Comparison of ENCODE assay signal across 8 cellular contexts in genomic region chr2:42975358-42975717, GRCh38.
DNase-seq lines count a peak whose midpoint lies in the region; ATAC-seq, FAIRE-seq and TF ChIP-seq lines count a peak whose summit lies in the region.

No MANE protein-coding gene starts in this region.

- H4K20me1 ChIP-seq in PC-3 (ENCODE audit: low read length) = no peaks in the 10 kb centered on the region

- TF ChIP-seq EP300 in A549 (IDR thresholded peaks at IDR 0.05) = no peak

- H3K9me3 ChIP-seq in A549 (no peaks in the 10 kb centered on the region), PC-3 (ENCODE audit: low read length) (no peaks in the 10 kb centered on the region), esophagus squamous epithelium (no peaks in the 10 kb centered on the region), neuron (ENCODE audit: low read length) (peaks cover 3% of the 10 kb centered on the region)

- H2AFZ ChIP-seq in PC-3 (ENCODE audit: low read length) (peak overlapping the region; percentile 95), neuron (ENCODE audit: low read depth, low read length) (peak overlapping the region; percentile 63)

- H3K27ac ChIP-seq in A549 = peak overlapping the region; percentile 73 to 87
- H3K27ac ChIP-seq in PC-3 (ENCODE audit: low read length) = peak overlapping the region; percentile 32; the same call in 1 of the 2 replicates
- H3K27ac ChIP-seq in esophagus squamous epithelium = peak overlapping the region; percentile 58 to 84 (median 72)

- POLR2A ChIA-PET in A549 (lab: Yijun Ruan, JAX) = interaction anchor here (1.3 to 2.0 kb wide), 3 partner anchors 246 to 254 kb away, joined by 3 to 15 read pairs (median 5); partner anchors contain the start of gene ZFP36L2
- POLR2A ChIA-PET in PC-3 (lab: Charles Lee; ENCODE audit: unreplicated experiment) = no interaction called here

- ATAC-seq in A549 (peak in 1 of 2 experiments; percentile 48; a peak in 3 of 6 replicates), PC-3 (peak; percentile 47), HG02938 (IDR thresholded peaks at IDR 0.05; ENCODE audit: unreplicated experiment) (no peak)

- H3K4me3 ChIP-seq in A549 (peak overlapping the region; percentile 31), PC-3 (ENCODE audit: low read length) (peak overlapping the region; percentile 69), esophagus squamous epithelium (peak overlapping the region; percentile 12 to 65 (median 41)), neuron (ENCODE audit: low read length) (no peak overlapping the region)

- intact Hi-C loops in PC-3 (cut with micrococcal nuclease) = loop anchor here (1.0 to 5.0 kb wide), 2 partner anchors 47 to 254 kb away; no protein-coding TSS in a partner anchor
- intact Hi-C loops in esophagus squamous epithelium (cut with DNase I) = loop anchor here (10.0 kb wide), 1 partner anchor 249 kb away; the partner anchor contains the start of gene ZFP36L2

- FAIRE-seq in A549 (lab: Jason Lieb, UNC) = no peak

- H3K36me3 ChIP-seq in PC-3 (ENCODE audit: low read depth, low read length) (no peaks in the 10 kb centered on the region), esophagus squamous epithelium (no peaks in the 10 kb centered on the region), neuron (ENCODE audit: insufficient read depth, low read length) (no peaks in the 10 kb centered on the region)

- TF ChIP-seq RAD21 in A549 (conservative IDR thresholded peaks at IDR 0.05 in 1 of 2, IDR thresholded peaks at IDR 0.05 in 1 of 2) = peak in 1 of 2 experiments; percentile 40; a peak in 1 of 5 replicates

- TF ChIP-seq CTCF in A549 (IDR thresholded peaks at IDR 0.05) (peak; percentile 11; the same call in 1 of the 3 replicates), PC-3 (conservative IDR thresholded peaks at IDR 0.05; ENCODE audit: low read depth, low read length) (no peak; the same call in 1 of the 2 replicates), esophagus squamous epithelium (IDR thresholded peaks at IDR 0.05) (no peak)

- no TSS peak for BruUV-seq in PC-3 (replicated peaks; lab: Mats Ljungman, UMichigan)

- H3K4me2 ChIP-seq in A549 = peak overlapping the region; percentile 89
- peak overlapping the region; percentile 96 for H3K4me2 ChIP-seq in PC-3 (ENCODE audit: low read length)

- H3K4me1 ChIP-seq in A549 (peaks cover 34% of the 10 kb centered on the region), PC-3 (ENCODE audit: insufficient read depth, low read length) (peaks cover 16% of the 10 kb centered on the region), esophagus squamous epithelium (peaks cover 13 to 44% (median 15%) of the 10 kb centered on the region in 3 donors), neuron (ENCODE audit: insufficient read depth, low read length) (peaks cover 10% of the 10 kb centered on the region)

- H3K9ac ChIP-seq in PC-3 (ENCODE audit: low read length) = peak overlapping the region; percentile 67

- TF ChIP-seq POLR2A in A549 (IDR thresholded peaks at IDR 0.05; ENCODE audit: low read length) (no peak), esophagus squamous epithelium (IDR thresholded peaks at IDR 0.05) (no peak)

- no peak for DNase-seq in A549 (ENCODE audit: low read depth in 1 of 2, low spot score in 1 of 2)
- DNase-seq in PC-3 = no peak
- no peak for DNase-seq in esophagus squamous epithelium (lab: John Stamatoyannopoulos, UW)
- DNase-seq in Kasumi-1 (lab: John Stamatoyannopoulos, UW) = no peak
- no peak for DNase-seq in retina
- DNase-seq in amniotic stem cell (lab: John Stamatoyannopoulos, UW) = no peak

- no peaks in the 10 kb centered on the region for H3K79me2 ChIP-seq in PC-3 (ENCODE audit: low read length)

- no peaks in the 10 kb centered on the region for H3F3A ChIP-seq in PC-3 (ENCODE audit: low read length, unreplicated experiment)

- H3K9me2 ChIP-seq in PC-3 (replicated peaks; ENCODE audit: low read length) = no peaks in the 10 kb centered on the region

- CTCF ChIA-PET in A549 (lab: Yijun Ruan, JAX) (interaction anchor here (0.6 to 11.6 kb wide), 76 partner anchors 11 to 635 kb away, joined by 3 to 253 read pairs (median 5); partner anchors contain the start of gene ZFP36L2), PC-3 (lab: Charles Lee) (interaction anchor here (0.6 to 1.9 kb wide), 4 partner anchors 232 to 254 kb away, joined by 3 to 11 read pairs (median 4); no protein-coding TSS in a partner anchor)

- H3K27me3 ChIP-seq in PC-3 (ENCODE audit: low read length) = no peaks in the 10 kb centered on the region
- H3K27me3 ChIP-seq in esophagus squamous epithelium = no peaks in the 10 kb centered on the region
- no peaks in the 10 kb centered on the region for H3K27me3 ChIP-seq in neuron (ENCODE audit: insufficient read depth, low read length)

- WGBS in A549 (ENCODE audit: missing lambda C conversion rate) = 31% methylated on average over 13 of the region's 13 CpGs
- WGBS in esophagus squamous epithelium, 2 donors = 15 to 40% methylated on average over 2 to 7 of the region's 13 CpGs

TF ChIP-seq in A549, 52 proteins besides CTCF, POLR2A, EP300 and RAD21:
- no peak for TF ChIP-seq ESRRA (IDR thresholded peaks at IDR 0.05; ENCODE audit: borderline replicate concordance, low read length)
- TF ChIP-seq CHD4 (IDR thresholded peaks at IDR 0.05; ENCODE audit: borderline replicate concordance) = 0 out of 2 replicates have a peak, but pooled peaks have one; percentile 8
